8 cellular contexts compared by ENCODE assay signal in genomic region chrX:16869393-16870094, GRCh38. TPM values are rescaled to one million over a fixed set of nuclear protein-coding genes. Genes with fewer than 3 reads are reported as not detected.
DNase-seq lines count a peak whose midpoint lies in the region; ATAC-seq, FAIRE-seq and TF ChIP-seq lines count a peak whose summit lies in the region.

No MANE protein-coding gene starts in this region.

- RAD21 ChIA-PET in GM12878 (lab: Charles Lee; ENCODE audit: unreplicated experiment), result no interaction called here

- no peaks in the 10 kb centered on the region for H3K9me2 ChIP-seq in SK-N-SH

- TF ChIP-seq POLR2A in GM12878 (IDR thresholded peaks at IDR 0.05; ENCODE audit: low read depth, low read length), result no peak

- in situ Hi-C loops in GM12878 (cut with MboI), result no loop called here

- H3K27me3 ChIP-seq in DND-41 (ENCODE audit: insufficient read depth, low read length, poor library complexity) (no peaks in the 10 kb centered on the region), SK-N-SH (ENCODE audit: insufficient read depth) (peaks cover 8% of the 10 kb centered on the region; the same call in 1 of the 2 replicates), GM12878 (replicated peaks in 1 of 2; ENCODE audit: control insufficient read depth in 2 of 2, insufficient read depth in 2 of 2, low read length in 1 of 2) (peaks cover 0 to 6% of the 10 kb centered on the region in 2 experiments; a peak in 1 of 4 replicates), iPS-20b (ENCODE audit: insufficient read depth, low read length) (no peaks in the 10 kb centered on the region; the same call in 1 of the 2 replicates)

- TF ChIP-seq RAD21 in SK-N-SH (IDR thresholded peaks at IDR 0.05; ENCODE audit: low read length) (no peak), GM12878 (IDR thresholded peaks at IDR 0.05; ENCODE audit: insufficient read depth, low read depth, low read length) (no peak)

- H2AFZ ChIP-seq in DND-41 (ENCODE audit: low read depth, low read length), result peak overlapping the region; percentile 70
- H2AFZ ChIP-seq in SK-N-SH (ENCODE audit: low read depth), result 0 out of 2 replicates have a peak overlapping the region, but pooled peaks have one; percentile 8
- H2AFZ ChIP-seq in GM12878 (ENCODE audit: control insufficient read depth, low read depth, low read length), result peak overlapping the region; percentile 79

- H3K79me2 ChIP-seq in DND-41 (ENCODE audit: insufficient read depth, low read length), result peaks cover 50% of the 10 kb centered on the region
- peaks cover 51% of the 10 kb centered on the region for H3K79me2 ChIP-seq in SK-N-SH (ENCODE audit: insufficient read depth)
- peaks cover 43% of the 10 kb centered on the region for H3K79me2 ChIP-seq in GM12878 (ENCODE audit: control insufficient read depth, insufficient read depth, low read length)

- BruUV-seq in GM12878 (replicated peaks; lab: Mats Ljungman, UMichigan), result no TSS peak

- H3K4me3 ChIP-seq in DND-41 (ENCODE audit: low read depth in 1 of 2, low read length in 2 of 2), result peak overlapping the region; percentile 69 to 95; a peak in 3 of 4 replicates
- H3K4me3 ChIP-seq in SK-N-SH (ENCODE audit: low read depth in 2 of 2, low read length in 1 of 2), result peak overlapping the region; percentile 82 to 88
- peak overlapping the region; percentile 93 for H3K4me3 ChIP-seq in GM12878
- H3K4me3 ChIP-seq in iPS-20b (ENCODE audit: low read length), result peak overlapping the region; percentile 94

- ATAC-seq in DND-41 (ENCODE audit: insufficient read depth, low read depth) (peak; percentile 74), GM21367 (IDR thresholded peaks at IDR 0.05; ENCODE audit: unreplicated experiment) (peak; percentile 40), GM12878 (peak; percentile 53)

- POLR2A ChIA-PET in SK-N-SH (lab: Yijun Ruan, JAX) (interaction anchor here (0.6 kb wide), 1 partner anchor 925 kb away, joined by 4 read pairs; no protein-coding TSS in a partner anchor), GM12878 (lab: Charles Lee) (interaction anchor here (2.2 kb wide), 1 partner anchor 13 kb away, joined by 6 read pairs; no protein-coding TSS in a partner anchor)

- TF ChIP-seq EP300 in SK-N-SH (IDR thresholded peaks at IDR 0.05; ENCODE audit: borderline replicate concordance in 1 of 2, low read depth in 1 of 2, low read length in 1 of 2) (no peak), GM12878 (IDR thresholded peaks at IDR 0.05; ENCODE audit: borderline replicate concordance in 1 of 2, control insufficient read depth in 1 of 2, low read depth in 2 of 2, low read length in 2 of 2) (no peak)

- SMC1A ChIA-PET in GM12878 (lab: Charles Lee; ENCODE audit: uncharacterized antibody, unreplicated experiment), result no interaction called here

- FAIRE-seq in GM12878 (lab: Jason Lieb, UNC), result no peak

- H3K4me2 ChIP-seq in DND-41 (ENCODE audit: insufficient read depth, low read length) (peak overlapping the region; percentile 85), SK-N-SH (peak overlapping the region; percentile 85), GM12878 (ENCODE audit: control insufficient read depth, insufficient read depth) (peak overlapping the region; percentile 73)

- H3K4me1 ChIP-seq in DND-41 (ENCODE audit: insufficient read depth, low read length) (peaks cover 37% of the 10 kb centered on the region), SK-N-SH (ENCODE audit: control insufficient read depth in 1 of 2, insufficient read depth in 2 of 2, low read depth in 1 of 2, low read length in 1 of 2) (peaks cover 7 to 11% of the 10 kb centered on the region in 2 experiments; a peak in 3 of 4 replicates), GM12878 (ENCODE audit: control insufficient read depth, insufficient read depth, low read length) (peaks cover 7% of the 10 kb centered on the region), iPS-20b (ENCODE audit: insufficient read depth, low read length) (peaks cover 4% of the 10 kb centered on the region; the same call in 1 of the 2 replicates)

- CTCF ChIA-PET in SK-N-SH (lab: Yijun Ruan, JAX) (interaction anchor here (0.8 to 1.6 kb wide), 3 partner anchors 13 to 43 kb away, joined by 3 to 4 read pairs (median 4); no protein-coding TSS in a partner anchor), GM12878 (lab: Yijun Ruan, JAX) (interaction anchor here (0.7 kb wide), 1 partner anchor 13 kb away, joined by 3 read pairs; no protein-coding TSS in a partner anchor)

- peaks cover 6% of the 10 kb centered on the region for H3F3A ChIP-seq in SK-N-SH (replicated peaks; ENCODE audit: insufficient read depth)

- no peak for TF ChIP-seq CTCF in DND-41 (IDR thresholded peaks at IDR 0.05; ENCODE audit: borderline replicate concordance, extremely low read depth, low read length, poor library complexity, severe bottlenecking)
- TF ChIP-seq CTCF in SK-N-SH (IDR thresholded peaks at IDR 0.05), result no peak
- no peak for TF ChIP-seq CTCF in GM12878 (IDR thresholded peaks at IDR 0.05 in 2 of 3, conservative IDR thresholded peaks at IDR 0.05 in 1 of 3; ENCODE audit: control insufficient read depth in 2 of 3, extremely low read depth in 1 of 3, insufficient read depth in 1 of 3, low read depth in 3 of 3, low read length in 3 of 3)

- H4K20me1 ChIP-seq in DND-41 (ENCODE audit: insufficient read depth, low read length) (peaks cover 41% of the 10 kb centered on the region), SK-N-SH (ENCODE audit: insufficient read depth) (peaks cover 45% of the 10 kb centered on the region), GM12878 (ENCODE audit: control insufficient read depth, insufficient read depth) (peaks cover 2% of the 10 kb centered on the region; the same call in 1 of the 2 replicates)

- H3K27ac ChIP-seq in DND-41 (ENCODE audit: low read length), result peak overlapping the region; percentile 99
- H3K27ac ChIP-seq in SK-N-SH (ENCODE audit: low read depth in 2 of 2, low read length in 1 of 2), result peak overlapping the region; percentile 91 to 97
- H3K27ac ChIP-seq in GM12878 (ENCODE audit: control insufficient read depth, insufficient read depth), result peak overlapping the region; percentile 92
- H3K27ac ChIP-seq in iPS-20b (ENCODE audit: low read length), result no peak overlapping the region

- H3K9me3 ChIP-seq in DND-41 (ENCODE audit: insufficient read depth, low read length, severe bottlenecking) (no peaks in the 10 kb centered on the region), SK-N-SH (no peaks in the 10 kb centered on the region), GM12878 (replicated peaks; ENCODE audit: control insufficient read depth, insufficient read depth, low read length) (no peaks in the 10 kb centered on the region), iPS-20b (ENCODE audit: insufficient read depth, low read depth, low read length) (no peaks in the 10 kb centered on the region)

- intact Hi-C loops in GM12878 (cut with micrococcal nuclease; ENCODE audit: unreplicated experiment), result loop anchor here (5.0 kb wide), 1 partner anchor 82 kb away; the partner anchor contains the start of gene TXLNG

- H3K36me3 ChIP-seq in DND-41 (ENCODE audit: insufficient read depth, low read length) (peaks cover 35% of the 10 kb centered on the region), SK-N-SH (replicated peaks in 1 of 2; ENCODE audit: control insufficient read depth in 1 of 2, insufficient read depth in 2 of 2, low read length in 1 of 2) (peaks cover 3 to 23% of the 10 kb centered on the region in 2 experiments), GM12878 (ENCODE audit: control insufficient read depth in 2 of 2, insufficient read depth in 2 of 2, low read length in 1 of 2) (0 out of 4 replicates have a peak, but pooled peaks cover 0 to 5% of the 10 kb centered on the region in 2 experiments), iPS-20b (ENCODE audit: insufficient read depth, low read depth, low read length) (peaks cover 31% of the 10 kb centered on the region)

- 2% methylated on average over 17 of the region's 92 CpGs for WGBS in SK-N-SH (ENCODE audit: low lambda C conversion rate)
- WGBS in GM12878 (ENCODE audit: insufficient coverage, insufficient replicate concordance, low lambda C conversion rate, missing lambda C conversion rate), result 5% methylated on average over 74 of the region's 92 CpGs

- H3K9ac ChIP-seq in DND-41 (ENCODE audit: low read depth, low read length) (peak overlapping the region; percentile 96), SK-N-SH (peak overlapping the region; percentile 97), GM12878 (ENCODE audit: control insufficient read depth, insufficient read depth, low read length) (peak overlapping the region; percentile 88), iPS-20b (ENCODE audit: low read depth, low read length) (peak overlapping the region; percentile 89)

- peak; percentile 69 for DNase-seq in DND-41
- DNase-seq in HK-2 (ENCODE audit: unreplicated experiment), result peak; percentile 35
- peak; percentile 77 for DNase-seq in SK-N-SH
- DNase-seq in GM12878 (ENCODE audit: low read depth, low spot score), result no peak
- DNase-seq in stimulated activated CD4-positive, alpha-beta T cell treated with anti-CD3 and anti-CD28 coated beads, Interleukin-1b, Interleukin-23, amount 100 ng/mL, for 4 hours (ENCODE audit: low read depth in 2 of 2), result peak; percentile 23 to 45
- no peak for DNase-seq in T1000 (lab: John Stamatoyannopoulos, UW)

TF ChIP-seq in SK-N-SH, 30 proteins besides CTCF, POLR2A, EP300 and RAD21 (continues in another document):
- peak; percentile 50 for TF ChIP-seq NRF1 (IDR thresholded peaks at IDR 0.05; ENCODE audit: low read depth, low read length)

TF ChIP-seq in GM12878, 131 proteins besides CTCF, POLR2A, EP300 and RAD21 (continues in another document):
- TF ChIP-seq FOS (IDR thresholded peaks at IDR 0.05; ENCODE audit: borderline replicate concordance, extremely low read depth, insufficient read length) (no peak), YY1 (IDR thresholded peaks at IDR 0.05; ENCODE audit: low read depth, low read length) (0 out of 2 replicates have a peak, but pooled peaks have one; percentile 14)

RNA-seq across cellular contexts. Expression of gene RBBP7, which starts 0.6 kb away (rescaled TPM):
- polyA plus RNA-seq in SK-N-SH (2012; rRNA removed) (172 and 198 TPM in 2 replicates), GM12878 (2011; rRNA removed) (274 and 374 TPM in 2 replicates), GM12878 (2014; fragmentation: Illumina TruSeq; extraction: Trizol) (203 and 272 TPM in 2 replicates), GM12878 (2014; fragmentation: Nextera tagmentation; extraction: Ambion mirVana) (100 to 1,000 TPM in 1 of 2 experiments, 10 to 100 TPM in 1; 95.3 to 155 TPM), GM12878 (2014; rRNA removed) (149 and 170 TPM in 2 replicates), GM12878 (2016; fragmentation: Nextera tagmentation; extraction: Ambion mirVana) (100 to 1,000 TPM; 244 to 277 TPM)
- polyA plus RNA-seq in SK-N-SH (2012; cell fraction: cytosol; rRNA removed), result 195 and 207 TPM in 2 replicates
- 166 and 203 TPM in 2 replicates for polyA plus RNA-seq in SK-N-SH (2012; cell fraction: nucleus; rRNA removed)
- total RNA-seq in GM12878 (2013; cell fraction: nucleolus; rRNA removed), result 58.3 and 60.8 TPM in 2 replicates
- total RNA-seq in GM12878 (2014; rRNA removed) (185 and 195 TPM in 2 replicates), GM12878 (2014; rRNA removed; fragmentation: Illumina TruSeq; extraction: Trizol) (220 and 226 TPM in 2 replicates), GM12878 (2021) (151 and 167 TPM in 2 replicates)
- polyA plus RNA-seq in GM12878 (2011; ENCODE audit: low read depth), result 94.1 TPM
- 206 and 245 TPM in 2 replicates for polyA plus RNA-seq in GM12878 (2011; cell fraction: cytosol; rRNA removed)
- 201 and 203 TPM in 2 replicates for polyA plus RNA-seq in GM12878 (2011; cell fraction: nucleus; rRNA removed)
- 111 and 128 TPM in 2 replicates for polyA plus RNA-seq in GM12878 (2012)
- polyA minus RNA-seq in GM12878 (2011; rRNA and poly(A)+ RNA removed), result 191 and 251 TPM in 2 replicates
- polyA minus RNA-seq in GM12878 (2011; cell fraction: cytosol; rRNA and poly(A)+ RNA removed), result 66.4 and 73.4 TPM in 2 replicates
- polyA minus RNA-seq in GM12878 (2011; cell fraction: nucleus; rRNA and poly(A)+ RNA removed), result 31.8 and 55.2 TPM in 2 replicates

Comparison
In these comparisons a context has a peak if more than half of its experiments do, and no peak if none do; other contexts are left out.
1. DNase-seq: peak in DND-41 (single experiment), HK-2 (single experiment), SK-N-SH (single experiment) and stimulated activated CD4-positive, alpha-beta T cell treated with anti-CD3 and anti-CD28 coated beads, Interleukin-1b, Interleukin-23, amount 100 ng/mL, for 4 hours (2 of 2); none in GM12878 (single experiment) and T1000 (single experiment).
2. H2AFZ ChIP-seq: peak in every context shown above with its lines; median percentile 79 in GM12878; 70 in DND-41; 8 in SK-N-SH.
3. Peak in every context shown above with its lines, with median percentiles within 50 percentile points of each other: ATAC-seq, H3K4me2 ChIP-seq, H3K4me3 ChIP-seq and H3K9ac ChIP-seq.